Comparison of ENCODE assay signal across 8 cellular contexts in genomic region chr3:32457971-32458471, GRCh38.
A peak's percentile ranks its signal among the peaks of the same experiment; 100 is the strongest.
DNase-seq lines count a peak whose midpoint lies in the region; ATAC-seq lines count a peak whose summit lies in the region.

No MANE protein-coding gene starts in this region.

- H3K27ac ChIP-seq in caudate nucleus (ENCODE audit: low read depth, low read length), result peak overlapping the region; percentile 28

- DNase-seq in T-helper 1 cell (peak; percentile 46 to 69 (median 67)), caudate nucleus (lab: John Stamatoyannopoulos, UW) (no peak), SHP77 treated with DMSO at 0.1 percent for 48 hours (lab: John Stamatoyannopoulos, UW) (no peak), NCI-H2227 (lab: John Stamatoyannopoulos, UW; ENCODE audit: unreplicated experiment) (no peak)
- peak; percentile 45 for DNase-seq in stimulated activated CD4-positive, alpha-beta T cell treated with anti-CD3 and anti-CD28 coated beads, Interleukin-1b, Interleukin-23, amount 100 ng/mL, for 48 hours

- ATAC-seq in GM21786 (IDR thresholded peaks at IDR 0.05; ENCODE audit: unreplicated experiment), result peak; percentile 37
- ATAC-seq in GM21447 (IDR thresholded peaks at IDR 0.05; ENCODE audit: unreplicated experiment), result no peak
- no peak for ATAC-seq in GM21423 (IDR thresholded peaks at IDR 0.05; ENCODE audit: unreplicated experiment)

Comparison
In these comparisons a context has a peak if more than half of its experiments do, and no peak if none do; other contexts are left out.
1. DNase-seq: peak in T-helper 1 cell (5 of 5) and stimulated activated CD4-positive, alpha-beta T cell treated with anti-CD3 and anti-CD28 coated beads, Interleukin-1b, Interleukin-23, amount 100 ng/mL, for 48 hours (single experiment); none in caudate nucleus (0 of 61), SHP77 treated with DMSO at 0.1 percent for 48 hours (single experiment) and NCI-H2227 (single experiment).